In the genomic region with DNA sequence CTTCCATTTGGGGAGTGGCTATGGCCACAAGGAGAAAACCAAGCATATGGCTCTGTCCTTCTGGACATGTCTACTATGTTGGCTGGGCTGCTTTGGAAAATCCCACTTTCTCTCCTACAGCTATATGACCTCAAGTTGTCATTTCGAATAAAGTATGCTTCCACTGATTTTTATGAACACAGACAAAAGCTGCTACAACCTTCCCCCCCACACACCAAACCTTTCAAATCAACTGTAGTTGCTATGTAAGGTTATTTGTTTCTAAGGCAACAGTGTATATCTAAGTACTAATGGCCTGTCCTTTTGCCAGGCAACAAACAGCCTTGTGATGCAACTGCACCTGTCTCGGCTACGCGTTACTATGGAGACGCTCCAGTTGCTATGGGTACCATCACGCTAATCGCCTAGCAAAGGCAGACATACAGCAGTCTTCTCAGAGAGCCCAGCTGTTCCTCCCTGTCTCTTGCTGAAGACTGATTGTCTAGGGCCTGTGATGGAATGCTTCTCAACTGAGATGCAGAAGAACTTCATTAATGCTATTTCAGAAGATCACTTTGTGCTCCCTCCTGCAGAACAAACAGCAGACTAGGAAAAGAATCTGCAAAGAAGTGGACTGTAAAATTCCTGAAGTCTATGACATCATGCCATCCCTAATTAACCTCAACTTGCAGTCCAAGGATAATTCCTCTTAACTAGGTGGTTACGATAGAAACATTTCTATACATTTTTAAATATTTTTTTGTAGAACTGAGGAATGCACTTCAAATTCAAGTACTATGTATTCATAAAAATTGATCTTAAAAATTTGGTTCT, we compare ENCODE assay signal across 10 cellular contexts.
A peak's percentile ranks its signal among the peaks of the same experiment; 100 is the strongest.
DNase-seq lines count a peak whose midpoint lies in the region; FAIRE-seq and TF ChIP-seq lines count a peak whose summit lies in the region.
"Had no signal": no experiment of that assay in that cellular context is flagged by ENCODE, and none has a peak within 500 bp of the region (broad histone marks: within the 10 kb centered on the region; RNA-seq: fewer than 3 reads in every experiment).

No MANE protein-coding gene starts in this region.

- H3K18ac ChIP-seq in H1 (ENCODE audit: extremely low read depth, low read length) = no peak overlapping the region

- no peak for TF ChIP-seq POLR2A in H1 (IDR thresholded peaks at IDR 0.05; ENCODE audit: control extremely low read depth in 1 of 2, low read depth in 2 of 2, low read length in 2 of 2)

- no peak overlapping the region for H2BK15ac ChIP-seq in H1 (ENCODE audit: low read length)

- no peak overlapping the region for H3K56ac ChIP-seq in H1 (replicated peaks; ENCODE audit: insufficient read length, low read depth, low read length)

- H3K36me3 ChIP-seq in H1 (ENCODE audit: control insufficient read depth in 2 of 4, insufficient read depth in 4 of 4, low read length in 3 of 4) = peaks cover 4 to 40% (median 25%) of the 10 kb centered on the region in 4 experiments; a peak in 7 of 8 replicates

- H2BK5ac ChIP-seq in H1 (ENCODE audit: low read depth, low read length) = no peak overlapping the region; the same call in 1 of the 2 replicates

- H3K27ac ChIP-seq in H1 (ENCODE audit: low read depth, low read length) = peak overlapping the region; percentile 13; the same call in 1 of the 2 replicates
- H3K27ac ChIP-seq: SJSA1 had no signal

- no peak overlapping the region for H4K5ac ChIP-seq in H1 (ENCODE audit: insufficient read length, low read depth, low read length)

- H4K20me1 ChIP-seq in H1 (replicated peaks in 1 of 2; ENCODE audit: control insufficient read depth in 1 of 2, insufficient read depth in 2 of 2, low read length in 2 of 2) = peaks cover 0 to 5% of the 10 kb centered on the region in 2 experiments

- no peaks in the 10 kb centered on the region for H3K9me3 Mint-ChIP-seq in HFFc6

- no peak overlapping the region; the same call in 1 of the 2 replicates for H2BK12ac ChIP-seq in H1 (ENCODE audit: low read depth, low read length)

- H3K79me1 ChIP-seq in H1 (ENCODE audit: low read depth, low read length) = peaks cover 3% of the 10 kb centered on the region; the same call in 1 of the 2 replicates

- WGBS in H1 (ENCODE audit: extremely low coverage in 1 of 2, insufficient coverage in 1 of 2, insufficient read length in 1 of 2, insufficient replicate concordance in 2 of 2, low coverage in 1 of 2, low lambda C conversion rate in 2 of 2, missing lambda C conversion rate in 1 of 2), 2 experiments = 94% methylated on average over 8 of the region's 8 CpGs; no CpG with 5 or more reads in 1 of the 2 experiments

- in situ Hi-C loops in GM13976 (cut with MboI; ENCODE audit: low sequenced_read_pairs, unreplicated experiment) = no loop called here

- H2AFZ ChIP-seq in H1 (ENCODE audit: low read length) = no peak overlapping the region

- H2BK20ac ChIP-seq in H1 (ENCODE audit: low read length) = no peak overlapping the region

- H3K9me3 ChIP-seq in H1 (ENCODE audit: insufficient read depth in 2 of 2, low read depth in 1 of 2, low read length in 1 of 2) = no peaks in the 10 kb centered on the region; a peak in 1 of 4 replicates
- H3K9me3 ChIP-seq: SJSA1 had no signal

- H3K4me3 ChIP-seq in H1 (ENCODE audit: extremely low read depth in 1 of 4, insufficient read depth in 2 of 4, low read depth in 3 of 4, low read length in 4 of 4) (no peak overlapping the region), foreskin fibroblast (ENCODE audit: low read depth in 1 of 2, low read length in 2 of 2) (no peak overlapping the region)
- H3K4me3 ChIP-seq: SJSA1 had no signal

- H3K4me1 ChIP-seq in H1 (replicated peaks in 1 of 4; ENCODE audit: control insufficient read depth in 3 of 4, insufficient read depth in 4 of 4, low read length in 3 of 4) = peaks cover 12 to 33% (median 23%) of the 10 kb centered on the region in 4 experiments

- POLR2A ChIA-PET in H1 (lab: Charles Lee; ENCODE audit: partially characterized antibody) = interaction anchor here (0.8 to 1.9 kb wide), 4 partner anchors 10 to 15 kb away, joined by 3 to 7 read pairs (median 3); no protein-coding TSS in a partner anchor

- H4K91ac ChIP-seq in H1 (replicated peaks; ENCODE audit: insufficient read length, low read length) = no peak overlapping the region

- H3K79me2 ChIP-seq in H1 (ENCODE audit: control insufficient read depth in 1 of 2, insufficient read depth in 2 of 2, low read length in 2 of 2) = peaks cover 0 to 78% of the 10 kb centered on the region in 2 experiments; a peak in 3 of 4 replicates

- no peak overlapping the region for H3K4me2 ChIP-seq in H1 (ENCODE audit: insufficient read depth in 1 of 2, low read depth in 2 of 2, low read length in 2 of 2)

- H3K14ac ChIP-seq in H1 (ENCODE audit: insufficient read length) = no peak overlapping the region

- peaks cover 31% of the 10 kb centered on the region for H3K36me3 Mint-ChIP-seq in HFFc6 (ENCODE audit: low read depth)

- H3K23me2 ChIP-seq in H1 (ENCODE audit: low read depth, low read length) = no peaks in the 10 kb centered on the region

- H3K27me3 ChIP-seq in H1 (replicated peaks in 1 of 4; ENCODE audit: control insufficient read depth in 3 of 4, extremely low read depth in 1 of 4, insufficient read depth in 3 of 4, low read length in 3 of 4) = no peaks in the 10 kb centered on the region
- H3K27me3 ChIP-seq: SJSA1 had no signal

- TF ChIP-seq CTCF in HFFc6 (IDR thresholded peaks at IDR 0.05) (no peak), H1 (IDR thresholded peaks at IDR 0.05; ENCODE audit: control extremely low read depth in 1 of 3, insufficient read depth in 1 of 3, low read depth in 1 of 3, low read length in 3 of 3) (no peak), foreskin fibroblast (IDR thresholded peaks at IDR 0.05; ENCODE audit: low read depth, low read length) (no peak), GM13976 (IDR thresholded peaks at IDR 0.05; ENCODE audit: borderline replicate concordance, control extremely low read depth, extremely low read depth, insufficient read depth, missing control alignments) (no peak)

- H3K4me1 Mint-ChIP-seq in HFFc6 (ENCODE audit: low read depth) = peaks cover 28% of the 10 kb centered on the region

- 0 out of 7 replicates have a peak overlapping the region, but pooled peaks of 1 of the 4 experiments have one; percentile 1 for H3K9ac ChIP-seq in H1 (replicated peaks in 1 of 4; ENCODE audit: extremely low read depth in 1 of 4, low read depth in 3 of 4, low read length in 3 of 4)

- H4K8ac ChIP-seq in H1 (ENCODE audit: extremely low read depth, insufficient read depth, low read length) = no peak overlapping the region

- H2AK5ac ChIP-seq in H1 (ENCODE audit: low read depth, low read length) = peak overlapping the region; percentile 41; the same call in 1 of the 2 replicates

- no peaks in the 10 kb centered on the region; the same call in 1 of the 2 replicates for H3K27me3 Mint-ChIP-seq in HFFc6 (ENCODE audit: insufficient read depth)

- TF ChIP-seq RAD21 in H1 (IDR thresholded peaks at IDR 0.05 in 1 of 2, conservative IDR thresholded peaks at IDR 0.05 in 1 of 2; ENCODE audit: low read depth in 2 of 2, low read length in 2 of 2) = no peak

- DNase-seq in HFFc6 = no peak
- DNase-seq in NCI-H345 treated with DMSO at 0.1 percent for 48 hours (lab: John Stamatoyannopoulos, UW; ENCODE audit: unreplicated experiment) = peak; percentile 42
- no peak for DNase-seq in H1 (ENCODE audit: low read depth in 1 of 2, low spot score in 2 of 2)
- peak; percentile 77 for DNase-seq in occipital lobe (lab: John Stamatoyannopoulos, UW)
- DNase-seq in foreskin fibroblast = no peak
- DNase-seq in stimulated activated CD4-positive, alpha-beta T cell treated with anti-CD3 and anti-CD28 coated beads, Interleukin-4, amount 100 ng/mL, for 1 hour = no peak
- no peak for DNase-seq in GM13976 (ENCODE audit: low spot score)
- no peak for DNase-seq in NCI-H1048 (lab: John Stamatoyannopoulos, UW)

- H3K4ac ChIP-seq in H1 (replicated peaks; ENCODE audit: insufficient read length, low read depth, low read length) = no peak overlapping the region

- H3K4me3 Mint-ChIP-seq in HFFc6 = no peak overlapping the region

- peak overlapping the region; percentile 31; the same call in 1 of the 2 replicates for H3K27ac Mint-ChIP-seq in HFFc6

- no peak overlapping the region for H3K23ac ChIP-seq in H1 (ENCODE audit: insufficient read length)

- no peak for FAIRE-seq in H1 (lab: Jason Lieb, UNC)
- FAIRE-seq: endometrium had no signal

- CTCF ChIA-PET in H1 (lab: Charles Lee; ENCODE audit: partially characterized antibody) = interaction anchor here (1.2 kb wide), 1 partner anchor 9 kb away, joined by 3 read pairs; no protein-coding TSS in a partner anchor

- no peak overlapping the region for H2BK120ac ChIP-seq in H1 (replicated peaks; ENCODE audit: low read depth, low read length)

- TF ChIP-seq EP300 in H1 (IDR thresholded peaks at IDR 0.05; ENCODE audit: borderline replicate concordance in 1 of 2, low read depth in 2 of 2, low read length in 2 of 2) = no peak

TF ChIP-seq in H1, 55 proteins besides CTCF, POLR2A, EP300 and RAD21 (continues in another document):
- TF ChIP-seq CBX8 (IDR thresholded peaks at IDR 0.05; ENCODE audit: borderline replicate concordance, low read depth, low read length) (no peak), CBX5 (IDR thresholded peaks at IDR 0.05; ENCODE audit: low read depth, low read length) (no peak)

Comparison
In these comparisons a context has a peak if more than half of its experiments do, and no peak if none do; other contexts are left out.
1. DNase-seq: peak in NCI-H345 treated with DMSO at 0.1 percent for 48 hours (single experiment) and occipital lobe (single experiment); none in HFFc6 (single experiment), H1 (0 of 2), foreskin fibroblast (0 of 2), stimulated activated CD4-positive, alpha-beta T cell treated with anti-CD3 and anti-CD28 coated beads, Interleukin-4, amount 100 ng/mL, for 1 hour (single experiment), GM13976 (single experiment) and NCI-H1048 (single experiment).